Comparison of ENCODE assay signal across 8 cellular contexts in genomic region chr13:114099918-114100445, GRCh38. TPM values are rescaled to one million over a fixed set of nuclear protein-coding genes. Genes with fewer than 3 reads are reported as not detected.
DNase-seq lines count a peak whose midpoint lies in the region; ATAC-seq and TF ChIP-seq lines count a peak whose summit lies in the region.

No MANE protein-coding gene starts in this region.

- intact Hi-C loops in prostate gland (cut with DNase I), result no loop called here

- no peaks in the 10 kb centered on the region for H3K36me3 ChIP-seq in prostate gland

- H3K27ac Mint-ChIP-seq in stimulated activated memory B cell treated with anti-CD40 and anti-IgM and Interleukin-4, amounts not matched to agents 10 μg/mL and 1 μg/mL and 100 μg/mL, for 72 hours, result peak overlapping the region; percentile 79

- peak overlapping the region; percentile 21 for H3K4me3 Mint-ChIP-seq in stimulated activated memory B cell treated with anti-CD40 and anti-IgM and Interleukin-4, amounts not matched to agents 10 μg/mL and 1 μg/mL and 100 μg/mL, for 72 hours

- 65% methylated on average over 24 of the region's 25 CpGs for WGBS in prostate gland

- no peaks in the 10 kb centered on the region for H3K27me3 ChIP-seq in prostate gland (replicated peaks; ENCODE audit: insufficient read depth)

- H3K27ac ChIP-seq in prostate gland, result peak overlapping the region in 1 of 2 donors; percentile 79

- H3K4me1 ChIP-seq in prostate gland (replicated peaks), result no peaks in the 10 kb centered on the region

- no peak for TF ChIP-seq CTCF in prostate gland (IDR thresholded peaks at IDR 0.05)

- peak; percentile 16 for DNase-seq in NCI-H1436 (lab: John Stamatoyannopoulos, UW)
- DNase-seq in NCI-H1436 treated with DMSO at 0.1 percent for 48 hours (lab: John Stamatoyannopoulos, UW), result no peak
- peak; percentile 33 for DNase-seq in SHP77 treated with DMSO at 0.1 percent for 48 hours (lab: John Stamatoyannopoulos, UW)
- DNase-seq in glomerular visceral epithelial cell (ENCODE audit: extremely low spot score), result peak; percentile 40
- DNase-seq in prostate gland (ENCODE audit: low spot score), result no peak
- no peak for DNase-seq in A172 (ENCODE audit: low spot score)
- DNase-seq in amygdala (lab: John Stamatoyannopoulos, UW), result no peak

- H3K4me3 ChIP-seq in prostate gland, result no peak overlapping the region

- H3K9me3 ChIP-seq in prostate gland, result no peaks in the 10 kb centered on the region

- H3K36me3 Mint-ChIP-seq in stimulated activated memory B cell treated with anti-CD40 and anti-IgM and Interleukin-4, amounts not matched to agents 10 μg/mL and 1 μg/mL and 100 μg/mL, for 72 hours, result peaks cover 7% of the 10 kb centered on the region

- no peak for TF ChIP-seq POLR2A in prostate gland (IDR thresholded peaks at IDR 0.05)

- H3K27me3 Mint-ChIP-seq in stimulated activated memory B cell treated with anti-CD40 and anti-IgM and Interleukin-4, amounts not matched to agents 10 μg/mL and 1 μg/mL and 100 μg/mL, for 72 hours, result no peaks in the 10 kb centered on the region

- no peaks in the 10 kb centered on the region for H3K9me3 Mint-ChIP-seq in stimulated activated memory B cell treated with anti-CD40 and anti-IgM and Interleukin-4, amounts not matched to agents 10 μg/mL and 1 μg/mL and 100 μg/mL, for 72 hours

- peak; percentile 18 for ATAC-seq in stimulated activated memory B cell treated with anti-CD40 and anti-IgM and Interleukin-4, amounts not matched to agents 10 μg/mL and 1 μg/mL and 100 μg/mL, for 72 hours

- H3K4me1 Mint-ChIP-seq in stimulated activated memory B cell treated with anti-CD40 and anti-IgM and Interleukin-4, amounts not matched to agents 10 μg/mL and 1 μg/mL and 100 μg/mL, for 72 hours, result peaks cover 71% of the 10 kb centered on the region

RNA-seq across cellular contexts. Expression of gene RASA3, which starts 32.4 kb away (rescaled TPM):
- total RNA-seq in prostate gland, result 10 to 100 TPM in 1 of 2 donors, 1 to 10 TPM in 1; 8.6 to 12.5 TPM
- total RNA-seq in A172 (2014; rRNA removed; shearing (Covaris generic)), result 17.8 and 21.4 TPM in 2 replicates

Comparison
In these comparisons a context has a peak if more than half of its experiments do, and no peak if none do; other contexts are left out.
1. DNase-seq: peak in NCI-H1436 (single experiment), SHP77 treated with DMSO at 0.1 percent for 48 hours (single experiment) and glomerular visceral epithelial cell (single experiment); none in NCI-H1436 treated with DMSO at 0.1 percent for 48 hours (single experiment), prostate gland (single experiment), A172 (single experiment) and amygdala (0 of 56).